10 cellular contexts compared by ENCODE assay signal in genomic region chr21:45130324-45130774, GRCh38. TPM values are rescaled to one million over a fixed set of nuclear protein-coding genes. Genes with fewer than 3 reads are reported as not detected.
DNase-seq lines count a peak whose midpoint lies in the region; FAIRE-seq and TF ChIP-seq lines count a peak whose summit lies in the region.
"Had no signal": no experiment of that assay in that cellular context is flagged by ENCODE, and none has a peak within 500 bp of the region (broad histone marks: within the 10 kb centered on the region; RNA-seq: fewer than 3 reads in every experiment).

No MANE protein-coding gene starts in this region.

- peaks cover 0 to 86% (median 71%) of the 10 kb centered on the region in 4 donors for H3K4me1 ChIP-seq in sigmoid colon
- H3K4me1 ChIP-seq in BE2C, result peaks cover 11% of the 10 kb centered on the region

- H3K27ac ChIP-seq in sigmoid colon, result peak overlapping the region; percentile 74 to 86 (median 82)

- TF ChIP-seq POLR2A in sigmoid colon (IDR thresholded peaks at IDR 0.05), result peak in 1 of 2 donors; percentile 18

- TF ChIP-seq CTCF in sigmoid colon (IDR thresholded peaks at IDR 0.05) (no peak), BE2C (IDR thresholded peaks at IDR 0.05; ENCODE audit: low read depth, low read length) (no peak)

- H3K27me3 ChIP-seq in sigmoid colon (no peaks in the 10 kb centered on the region), BE2C (no peaks in the 10 kb centered on the region)

- no peaks in the 10 kb centered on the region for H3K9me3 ChIP-seq in sigmoid colon
- no peaks in the 10 kb centered on the region for H3K9me3 ChIP-seq in BE2C

- in situ Hi-C loops in G401 (cut with HindIII; ENCODE audit: low sequenced_read_pairs), result no loop called here

- peak in 1 of 4 donors; percentile 59 for TF ChIP-seq EP300 in sigmoid colon (IDR thresholded peaks at IDR 0.05)

- H3K4me3 ChIP-seq in sigmoid colon (peak overlapping the region in 3 of 4 donors; percentile 24 to 32 (median 27)), BE2C (ENCODE audit: low read depth, low read length) (no peak overlapping the region)

- intact Hi-C loops in sigmoid colon (cut with DNase I), result loop anchor here (2.0 kb wide), 1 partner anchor 172 kb away; no protein-coding TSS in a partner anchor

- DNase-seq in G401 (ENCODE audit: low spot score) (peak; percentile 79), RCC 7860 (ENCODE audit: low spot score) (peak; percentile 57), fibroblast of gingiva (ENCODE audit: low read depth) (peak; percentile 84), sigmoid colon (peak; percentile 85), NCI-H510A treated with DMSO at 0.1 percent for 48 hours (lab: John Stamatoyannopoulos, UW) (no peak), NCI-H748 treated with DMSO at 0.1 percent for 48 hours (lab: John Stamatoyannopoulos, UW) (no peak), BE2C (no peak), DMS53 (lab: John Stamatoyannopoulos, UW) (no peak)
- DNase-seq: amniotic stem cell, NCI-H1694 treated with DMSO at 0.1 percent for 48 hours had no signal

- 27 to 58% methylated on average over 10 of the region's 10 CpGs for WGBS in sigmoid colon, 2 donors

- FAIRE-seq in RCC 7860 (lab: Jason Lieb, UNC), result peak; percentile 73

- H3K36me3 ChIP-seq in sigmoid colon, result peaks cover 0 to 13% (median 0%) of the 10 kb centered on the region in 4 donors
- no peaks in the 10 kb centered on the region for H3K36me3 ChIP-seq in BE2C

RNA-seq across cellular contexts. Expression of gene ADARB1, which starts 56.0 kb away (rescaled TPM):
- total RNA-seq in G401 (2014; rRNA removed; shearing (Covaris generic)), result 67.7 and 68.1 TPM in 2 replicates
- 100 to 1,000 TPM in 1 of 4 donors, 10 to 100 TPM in 3; 41.3 to 102 (median 71.0) TPM for total RNA-seq in sigmoid colon
- 1 to 10 TPM in 2 of 3 donors, under 1 TPM in 1; 0.92 to 7.5 (median 2.4) TPM for polyA plus RNA-seq in sigmoid colon
- 18.3 TPM for polyA plus RNA-seq in BE2C (2012; ENCODE audit: insufficient read depth, insufficient read length, low read depth)

Comparison
In these comparisons a context has a peak if more than half of its experiments do, and no peak if none do; other contexts are left out.
1. DNase-seq: peak in G401 (single experiment), RCC 7860 (single experiment), fibroblast of gingiva (single experiment) and sigmoid colon (single experiment); none in NCI-H510A treated with DMSO at 0.1 percent for 48 hours (single experiment), NCI-H748 treated with DMSO at 0.1 percent for 48 hours (single experiment), BE2C (single experiment) and DMS53 (single experiment).